ENCODE assay signal across 32 cellular contexts in the genomic region with DNA sequence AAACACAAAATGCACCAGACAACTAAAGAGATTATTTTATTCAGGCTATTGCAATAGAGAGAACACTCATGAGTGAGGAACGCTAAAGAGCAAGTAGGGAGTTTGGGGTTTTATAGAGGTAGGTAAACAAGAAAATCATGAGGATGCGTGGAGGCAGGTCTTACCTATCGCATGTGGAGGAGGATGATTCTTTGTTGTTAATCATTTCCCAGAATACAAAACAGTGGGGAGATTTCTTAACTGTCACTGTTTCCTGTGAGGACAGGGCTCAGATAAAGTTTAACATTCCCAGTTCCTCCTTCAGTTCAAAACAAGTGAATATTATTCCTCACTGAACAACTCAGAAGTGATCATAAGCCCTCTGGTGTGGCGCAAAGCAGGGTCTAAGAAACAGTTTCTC.
"Had no signal": no experiment of that assay in that cellular context is flagged by ENCODE, and none has a peak within 500 bp of the region (broad histone marks: within the 10 kb centered on the region; RNA-seq: fewer than 3 reads in every experiment).

No MANE protein-coding gene starts in this region.

- H3K4me3 Mint-ChIP-seq: activated CD4-positive, alpha-beta T cell treated with anti-CD3 and anti-CD28 coated beads, Interleukin-2, amount 10 ng/mL, durations not matched to agents 7 days and 5 days; activated CD8-positive, alpha-beta memory T cell treated with anti-CD3 and anti-CD28 coated beads, Interleukin-2, amount 10 ng/mL, durations not matched to agents 7 days and 5 days; activated CD8-positive, alpha-beta T cell treated with anti-CD3 and anti-CD28 coated beads for 36 hours; activated naive CD4-positive, alpha-beta T cell treated with anti-CD3 and anti-CD28 coated beads, Interleukin-2, amount 50 U/mL, for 24 hours; activated T-helper 1 cell treated with anti-CD3 and anti-CD28 coated beads, Interleukin-12 subunit alpha, Interleukin-12 subunit beta, Interleukin-2, Interleukin-4 antibody, amounts not matched to agents 30 ng/mL and 10 ng/mL and 1 ng/mL, durations not matched to agents 14 hours and 24 hours and 36 hours; central memory CD8-positive, alpha-beta T cell; effector memory CD8-positive, alpha-beta T cell; nephron; stimulated activated naive CD8-positive, alpha-beta T cell treated with anti-CD3 and anti-CD28 coated beads, Interleukin-15, Interleukin-2, amounts not matched to agents 100 ng/mL and 50 ng/mL, for 24 hours had no signal

- H3K9me3 Mint-ChIP-seq: activated T-helper 1 cell treated with anti-CD3 and anti-CD28 coated beads, Interleukin-12 subunit alpha, Interleukin-12 subunit beta, Interleukin-2, Interleukin-4 antibody, amounts not matched to agents 30 ng/mL and 10 ng/mL and 1 ng/mL, durations not matched to agents 14 hours and 24 hours and 36 hours; central memory CD8-positive, alpha-beta T cell; effector memory CD8-positive, alpha-beta T cell; nephron had no signal

- FAIRE-seq: astrocyte, colon, endothelial cell of umbilical vein, frontal cortex, pancreas, urothelium cell line had no signal

- H3K9me3 ChIP-seq: adrenal gland, esophagus muscularis mucosa, neutrophil, pancreas, psoas muscle, suprapubic skin had no signal

- H3K4me1 ChIP-seq: adrenal gland, esophagus muscularis mucosa, pancreas, psoas muscle, suprapubic skin had no signal

- H3K36me3 Mint-ChIP-seq: activated naive CD4-positive, alpha-beta T cell treated with anti-CD3 and anti-CD28 coated beads, Interleukin-2, amount 50 U/mL, for 24 hours had no signal

- H3K4me3 ChIP-seq: adrenal gland, dorsolateral prefrontal cortex, esophagus muscularis mucosa, pancreas, psoas muscle, suprapubic skin, tibial nerve had no signal

- H3K27ac ChIP-seq: adrenal gland, dorsolateral prefrontal cortex, esophagus muscularis mucosa, neutrophil, pancreas, psoas muscle, suprapubic skin, tibial nerve, VCaP had no signal

- H3K27ac Mint-ChIP-seq: activated CD4-positive, alpha-beta T cell treated with anti-CD3 and anti-CD28 coated beads, Interleukin-2, amount 10 ng/mL, durations not matched to agents 7 days and 5 days; activated CD8-positive, alpha-beta memory T cell treated with anti-CD3 and anti-CD28 coated beads, Interleukin-2, amount 10 ng/mL, durations not matched to agents 7 days and 5 days; activated CD8-positive, alpha-beta T cell treated with anti-CD3 and anti-CD28 coated beads for 36 hours; activated naive CD4-positive, alpha-beta T cell treated with anti-CD3 and anti-CD28 coated beads, Interleukin-2, amount 50 U/mL, for 24 hours; activated T-helper 1 cell treated with anti-CD3 and anti-CD28 coated beads, Interleukin-12 subunit alpha, Interleukin-12 subunit beta, Interleukin-2, Interleukin-4 antibody, amounts not matched to agents 30 ng/mL and 10 ng/mL and 1 ng/mL, durations not matched to agents 14 hours and 24 hours and 36 hours; effector memory CD8-positive, alpha-beta T cell; stimulated activated naive CD8-positive, alpha-beta T cell treated with anti-CD3 and anti-CD28 coated beads, Interleukin-15, Interleukin-2, amounts not matched to agents 100 ng/mL and 50 ng/mL, for 24 hours had no signal

- DNase-seq: activated CD4-positive, alpha-beta T cell treated with anti-CD3 and anti-CD28 coated beads, Interleukin-2, amount 10 ng/mL, durations not matched to agents 7 days and 5 days; activated CD8-positive, alpha-beta memory T cell treated with anti-CD3 and anti-CD28 coated beads, Interleukin-2, amount 10 ng/mL, durations not matched to agents 7 days and 5 days; activated CD8-positive, alpha-beta T cell treated with anti-CD3 and anti-CD28 coated beads for 36 hours; activated gamma-delta T cell treated with Interleukin-2 at 50 U/mL for 16 hours; activated T-cell treated with anti-CD3 and anti-CD28 coated beads for 4 hours; adrenal gland; dorsolateral prefrontal cortex; effector memory CD8-positive, alpha-beta T cell; head of caudate nucleus; hypothalamus; left cardiac atrium; pancreas; psoas muscle; right cardiac atrium; stimulated activated CD4-positive, alpha-beta T cell treated with anti-CD3 and anti-CD28 coated beads, Interleukin-4, amount 100 ng/mL, for 4 hours; T-helper 2 cell had no signal

- ATAC-seq: activated CD4-positive, CD25-positive, alpha-beta regulatory T cell treated with anti-CD3 and anti-CD28 coated beads, Interleukin-2, amount 50 U/mL, for 24 hours; activated CD8-positive, alpha-beta memory T cell treated with anti-CD3 and anti-CD28 coated beads, Interleukin-2, amount 10 ng/mL, durations not matched to agents 7 days and 5 days; activated CD8-positive, alpha-beta T cell treated with anti-CD3 and anti-CD28 coated beads for 36 hours; effector memory CD8-positive, alpha-beta T cell; psoas muscle; right cardiac atrium had no signal

- H3K4me1 Mint-ChIP-seq: activated CD4-positive, alpha-beta T cell treated with anti-CD3 and anti-CD28 coated beads, Interleukin-2, amount 10 ng/mL, durations not matched to agents 7 days and 5 days; activated CD8-positive, alpha-beta memory T cell treated with anti-CD3 and anti-CD28 coated beads, Interleukin-2, amount 10 ng/mL, durations not matched to agents 7 days and 5 days; activated naive CD4-positive, alpha-beta T cell treated with anti-CD3 and anti-CD28 coated beads, Interleukin-2, amount 50 U/mL, for 24 hours; central memory CD8-positive, alpha-beta T cell; nephron had no signal
